In the genomic region with DNA sequence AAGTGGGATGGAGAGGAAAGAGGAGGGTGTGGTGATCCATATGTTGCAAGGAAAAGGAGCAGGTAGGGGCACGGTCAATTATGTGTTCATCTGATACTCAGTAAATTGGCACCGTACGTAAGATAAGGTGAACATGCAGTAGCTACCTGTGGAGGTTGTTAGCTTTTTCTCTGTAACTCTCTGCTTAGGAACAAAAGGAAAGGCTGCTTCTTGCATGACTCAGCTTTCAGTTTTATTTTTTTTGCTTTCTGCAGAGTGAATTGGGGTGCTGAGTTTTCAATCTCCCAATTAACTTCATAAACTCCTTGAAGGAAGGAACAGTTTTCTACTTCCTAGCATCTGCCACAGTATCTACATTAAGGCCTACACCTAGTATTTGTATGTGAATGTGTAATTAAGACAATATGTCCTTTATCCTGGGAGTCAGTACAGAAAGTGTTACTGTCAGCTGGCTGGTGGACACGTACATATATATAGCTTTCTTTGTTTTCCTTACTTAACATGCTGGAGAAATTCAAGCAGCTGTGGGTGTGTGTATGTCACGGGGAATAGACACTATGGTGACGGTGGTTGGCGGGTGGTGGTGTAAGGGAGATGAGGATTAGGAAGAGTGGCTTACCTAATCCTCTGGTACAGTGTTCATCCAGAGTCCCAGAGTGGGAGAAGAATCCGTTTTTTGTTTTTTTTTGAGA, we compare ENCODE assay signal across 9 cellular contexts. TPM values are rescaled to one million over a fixed set of nuclear protein-coding genes. Genes with fewer than 3 reads are reported as not detected.
DNase-seq lines count a peak whose midpoint lies in the region; ATAC-seq and TF ChIP-seq lines count a peak whose summit lies in the region.
"Had no signal": no experiment of that assay in that cellular context is flagged by ENCODE, and none has a peak within 500 bp of the region (broad histone marks: within the 10 kb centered on the region; RNA-seq: fewer than 3 reads in every experiment).

No MANE protein-coding gene starts in this region.

- H3K4me3 ChIP-seq in GM23248: no peak overlapping the region
- no peak overlapping the region for H3K4me3 ChIP-seq in neural progenitor cell

- no peak overlapping the region for H3K27ac ChIP-seq in GM23248
- H3K27ac ChIP-seq in caudate nucleus (ENCODE audit: low read depth, low read length): peak overlapping the region; percentile 63
- no peak overlapping the region for H3K27ac ChIP-seq in neural progenitor cell

- H3K4me2 ChIP-seq in GM23248 (ENCODE audit: unreplicated experiment) (no peak overlapping the region), neural progenitor cell (no peak overlapping the region)

- H3K79me2 ChIP-seq in GM23248 (ENCODE audit: insufficient read depth) (no peaks in the 10 kb centered on the region), neural progenitor cell (ENCODE audit: low read depth) (no peaks in the 10 kb centered on the region)

- H3K36me3 Mint-ChIP-seq in neural progenitor cell (no peaks in the 10 kb centered on the region), T-helper 17 cell (ENCODE audit: low read depth) (no peaks in the 10 kb centered on the region)

- H3K9me2 ChIP-seq in GM23248 (ENCODE audit: insufficient read depth): no peaks in the 10 kb centered on the region

- H2AFZ ChIP-seq in GM23248 (no peak overlapping the region), neural progenitor cell (replicated peaks) (peak overlapping the region; percentile 18)

- no peak for ATAC-seq in GM18873 (IDR thresholded peaks at IDR 0.05; ENCODE audit: low FRiP score, unreplicated experiment)
- ATAC-seq in T-helper 17 cell: no peak

- H3K4me3 Mint-ChIP-seq in neural progenitor cell: no peak overlapping the region
- no peak overlapping the region for H3K4me3 Mint-ChIP-seq in T-helper 17 cell

- H3K9ac ChIP-seq in GM23248 (no peak overlapping the region), neural progenitor cell (no peak overlapping the region)

- H3K9me3 Mint-ChIP-seq in neural progenitor cell: no peaks in the 10 kb centered on the region

- no peak for TF ChIP-seq CTCF in neural progenitor cell (IDR thresholded peaks at IDR 0.05)

- H3K4me1 Mint-ChIP-seq in neural progenitor cell: peaks cover 10% of the 10 kb centered on the region
- H3K4me1 Mint-ChIP-seq in T-helper 17 cell: peaks cover 5% of the 10 kb centered on the region

- WGBS in GM23248 (ENCODE audit: low coverage in 1 of 2, low lambda C conversion rate in 2 of 2, missing lambda C conversion rate in 2 of 2), 2 experiments: 79% methylated on average over 8 of the region's 8 CpGs

- H3K27me3 ChIP-seq in GM23248 (replicated peaks; ENCODE audit: insufficient read depth) (no peaks in the 10 kb centered on the region), neural progenitor cell (no peaks in the 10 kb centered on the region)

- DNase-seq in GM23248: peak; percentile 23
- peak; percentile 89 for DNase-seq in NCI-H2171 (lab: John Stamatoyannopoulos, UW)
- peak in 19 of 61 donors; percentile 7 to 55 (median 24) for DNase-seq in caudate nucleus (lab: John Stamatoyannopoulos, UW)
- DNase-seq in neural progenitor cell (ENCODE audit: low spot score): no peak
- no peak for DNase-seq in NCI-H1092 treated with DMSO at 0.1 percent for 48 hours (lab: John Stamatoyannopoulos, UW)
- no peak for DNase-seq in NCI-H1105 treated with DMSO at 0.1 percent for 48 hours (lab: John Stamatoyannopoulos, UW)
- no peak for DNase-seq in T-helper 17 cell
- DNase-seq: DND-41 had no signal

- in situ Hi-C loops in GM23248 (cut with MboI): no loop called here

- H3K27ac Mint-ChIP-seq in neural progenitor cell (peak overlapping the region; percentile 57), T-helper 17 cell (no peak overlapping the region)

- no peaks in the 10 kb centered on the region for H4K20me1 ChIP-seq in GM23248 (ENCODE audit: insufficient read depth)
- no peaks in the 10 kb centered on the region for H4K20me1 ChIP-seq in neural progenitor cell (ENCODE audit: low read depth)

- H3F3A ChIP-seq in GM23248 (ENCODE audit: insufficient read depth) (no peaks in the 10 kb centered on the region), neural progenitor cell (ENCODE audit: low read depth) (no peaks in the 10 kb centered on the region)

- H3K9me3 ChIP-seq in GM23248 (ENCODE audit: low read depth) (no peaks in the 10 kb centered on the region), neural progenitor cell (ENCODE audit: low read depth) (no peaks in the 10 kb centered on the region), T-helper 17 cell (ENCODE audit: control insufficient read depth, low read length, poor library complexity, severe bottlenecking) (no peaks in the 10 kb centered on the region)

- no peaks in the 10 kb centered on the region for H3K36me3 ChIP-seq in GM23248 (ENCODE audit: low read depth)
- no peaks in the 10 kb centered on the region for H3K36me3 ChIP-seq in neural progenitor cell

- peaks cover 7% of the 10 kb centered on the region for H3K27me3 Mint-ChIP-seq in neural progenitor cell (ENCODE audit: insufficient read depth, low read depth)
- H3K27me3 Mint-ChIP-seq in T-helper 17 cell: no peaks in the 10 kb centered on the region

- no peaks in the 10 kb centered on the region for H3K4me1 ChIP-seq in GM23248 (ENCODE audit: insufficient read depth)
- peaks cover 3% of the 10 kb centered on the region for H3K4me1 ChIP-seq in neural progenitor cell

RNA-seq across cellular contexts. Expression of gene WNK1, which starts 40.1 kb away (rescaled TPM):
- total RNA-seq in GM23248 (2014; rRNA removed; shearing (Covaris generic)): 41.5 and 55.6 TPM in 2 replicates
- polyA plus RNA-seq in GM23248 (2016; fragmentation: Nextera tagmentation; extraction: Ambion mirVana): 47.2 and 51.6 TPM in 2 replicates
- total RNA-seq in neural progenitor cell (ENCODE audit: low replicate concordance) (66.3 and 73.1 TPM in 2 replicates), T-helper 17 cell (100 to 1,000 TPM; 215 to 220 TPM)

RNA-seq across cellular contexts. Expression of gene NINJ2, which starts 49.1 kb away (rescaled TPM):
- total RNA-seq in GM23248 (2014; rRNA removed; shearing (Covaris generic)): 5.2 and 5.9 TPM in 2 replicates
- 4.9 and 6.4 TPM in 2 replicates for polyA plus RNA-seq in GM23248 (2016; fragmentation: Nextera tagmentation; extraction: Ambion mirVana)
- total RNA-seq in neural progenitor cell (ENCODE audit: low replicate concordance) (0.37 TPM in 1 of 2 replicates, not detected in the other), T-helper 17 cell (1 to 10 TPM; 6.1 to 6.3 TPM)

Comparison
In these comparisons a context has a peak if more than half of its experiments do, and no peak if none do; other contexts are left out.
1. DNase-seq: peak in GM23248 (single experiment) and NCI-H2171 (single experiment); none in neural progenitor cell (single experiment), NCI-H1092 treated with DMSO at 0.1 percent for 48 hours (single experiment), NCI-H1105 treated with DMSO at 0.1 percent for 48 hours (single experiment) and T-helper 17 cell (0 of 3).